ENCODE assay signal across 21 cellular contexts in genomic region chr3:13172644-13173013, GRCh38.
DNase-seq lines count a peak whose midpoint lies in the region; ATAC-seq, FAIRE-seq and TF ChIP-seq lines count a peak whose summit lies in the region.
"Had no signal": no experiment of that assay in that cellular context is flagged by ENCODE, and none has a peak within 500 bp of the region (broad histone marks: within the 10 kb centered on the region; RNA-seq: fewer than 3 reads in every experiment).

No MANE protein-coding gene starts in this region.

- no peak for TF ChIP-seq CTCF in bronchial epithelial cell (IDR thresholded peaks at IDR 0.05; ENCODE audit: insufficient read depth, low read length, severe bottlenecking)
- no peak for TF ChIP-seq CTCF in sigmoid colon (IDR thresholded peaks at IDR 0.05)
- no peak for TF ChIP-seq CTCF in GM13977 (IDR thresholded peaks at IDR 0.05; ENCODE audit: extremely low read depth, insufficient read depth, missing control alignments)

- H3K9me3 ChIP-seq in BLaER1 treated with 17β-estradiol and CSF1 and Interleukin-3, amounts not matched to agents 10 nM and 100 nM (replicated peaks in 1 of 11) = peaks cover 0 to 12% (median 6%) of the 10 kb centered on the region in 11 experiments; a peak in 13 of 22 replicates
- no peaks in the 10 kb centered on the region for H3K9me3 ChIP-seq in sigmoid colon
- H3K9me3 ChIP-seq: BE2C had no signal

- H4K20me1 ChIP-seq in BLaER1 treated with 17β-estradiol and CSF1 and Interleukin-3, amounts not matched to agents 10 nM and 100 nM = 0 out of 22 replicates have a peak, but pooled peaks cover 0 to 7% (median 0%) of the 10 kb centered on the region in 11 experiments

- in situ Hi-C loops in GM13977 (cut with MboI; ENCODE audit: low pct_unique_long_range_greater_than_20kb, low sequenced_read_pairs, unreplicated experiment) = no loop called here

- DNase-seq in bronchial epithelial cell (ENCODE audit: low read depth) (no peak), mesenteric fat pad (ENCODE audit: low spot score) (peak; percentile 62), sigmoid colon (peak; percentile 46), GM19238 (ENCODE audit: insufficient read length, low spot score) (no peak), GM13977 (ENCODE audit: low spot score) (no peak)
- DNase-seq: ACHN; BE2C; Calu3; CD8-positive, alpha-beta T cell; DMS53; DND-41; EL; GOT3; H9 had no signal

- intact Hi-C loops in sigmoid colon (cut with DNase I) = no loop called here

- H3K4me1 ChIP-seq in BLaER1 treated with 17β-estradiol and CSF1 and Interleukin-3, amounts not matched to agents 10 nM and 100 nM = peaks cover 0 to 56% (median 32%) of the 10 kb centered on the region in 10 experiments; a peak in 16 of 20 replicates
- H3K4me1 ChIP-seq in sigmoid colon = no peaks in the 10 kb centered on the region
- H3K4me1 ChIP-seq: BE2C had no signal

- ATAC-seq in HG02623 (IDR thresholded peaks at IDR 0.05; ENCODE audit: unreplicated experiment) = no peak
- ATAC-seq: CD8-positive, alpha-beta T cell; GM12878 had no signal

- no peaks in the 10 kb centered on the region for H3K36me3 ChIP-seq in BLaER1 treated with 17β-estradiol and CSF1 and Interleukin-3, amounts not matched to agents 10 nM and 100 nM
- H3K36me3 ChIP-seq in bronchial epithelial cell (ENCODE audit: control insufficient read depth, insufficient read depth, low read length) (no peaks in the 10 kb centered on the region), sigmoid colon (no peaks in the 10 kb centered on the region)
- H3K36me3 ChIP-seq: BE2C had no signal

- H3K27ac ChIP-seq in BLaER1 treated with 17β-estradiol and CSF1 and Interleukin-3, amounts not matched to agents 10 nM and 100 nM = no peak overlapping the region
- no peak overlapping the region for H3K27ac ChIP-seq in sigmoid colon
- H3K27ac ChIP-seq: HL-60, KMS-11 had no signal

- H3K4me3 ChIP-seq in BLaER1 treated with 17β-estradiol and CSF1 and Interleukin-3, amounts not matched to agents 10 nM and 100 nM = no peak overlapping the region
- H3K4me3 ChIP-seq in bronchial epithelial cell (ENCODE audit: low read depth, low read length) = no peak overlapping the region
- H3K4me3 ChIP-seq in sigmoid colon = no peak overlapping the region
- H3K4me3 ChIP-seq: GM12878 had no signal

- no peak for TF ChIP-seq POLR2A in sigmoid colon (IDR thresholded peaks at IDR 0.05)

- H3K9ac ChIP-seq in BLaER1 treated with 17β-estradiol and CSF1 and Interleukin-3, amounts not matched to agents 10 nM and 100 nM = no peak overlapping the region; a peak in 1 of 22 replicates
- H3K9ac ChIP-seq: KMS-11 had no signal

- TF ChIP-seq EP300 in sigmoid colon (IDR thresholded peaks at IDR 0.05) = no peak

- 79 to 85% methylated on average over 7 of the region's 7 CpGs for WGBS in sigmoid colon, 2 donors

- peak; percentile 28 for FAIRE-seq in bronchial epithelial cell (lab: Jason Lieb, UNC)
- FAIRE-seq: A204.1, GM12878, GM18507 had no signal

- H3K27me3 ChIP-seq in BLaER1 treated with 17β-estradiol and CSF1 and Interleukin-3, amounts not matched to agents 10 nM and 100 nM = no peaks in the 10 kb centered on the region
- no peaks in the 10 kb centered on the region for H3K27me3 ChIP-seq in bronchial epithelial cell (ENCODE audit: control insufficient read depth, insufficient read depth, low read length)
- no peaks in the 10 kb centered on the region for H3K27me3 ChIP-seq in sigmoid colon
- H3K27me3 ChIP-seq: BE2C had no signal

- peak overlapping the region in 10 of 11 experiments; percentile 9 to 78 (median 52); a peak in 18 of 22 replicates for H3K4me2 ChIP-seq in BLaER1 treated with 17β-estradiol and CSF1 and Interleukin-3, amounts not matched to agents 10 nM and 100 nM
- H3K4me2 ChIP-seq: KMS-11 had no signal

Comparison
In these comparisons a context has a peak if more than half of its experiments do, and no peak if none do; other contexts are left out.
1. DNase-seq: peak in mesenteric fat pad (single experiment) and sigmoid colon (single experiment); none in bronchial epithelial cell (single experiment), GM19238 (single experiment) and GM13977 (single experiment).